21 cellular contexts compared by ENCODE assay signal in genomic region chr14:56135001-56135400, GRCh38. TPM values are rescaled to one million over a fixed set of nuclear protein-coding genes. Genes with fewer than 3 reads are reported as not detected.
DNase-seq lines count a peak whose midpoint lies in the region; ATAC-seq, FAIRE-seq and TF ChIP-seq lines count a peak whose summit lies in the region.
"Had no signal": no experiment of that assay in that cellular context is flagged by ENCODE, and none has a peak within 500 bp of the region (broad histone marks: within the 10 kb centered on the region; RNA-seq: fewer than 3 reads in every experiment).

No MANE protein-coding gene starts in this region.

- ATAC-seq in left ventricle myocardium superior, result peak; percentile 27
- ATAC-seq: A549; activated CD8-positive, alpha-beta memory T cell treated with anti-CD3 and anti-CD28 coated beads, Interleukin-2, amount 10 ng/mL, durations not matched to agents 7 days and 5 days had no signal

- H3K4me1 ChIP-seq in right atrium auricular region, result peaks cover 0 to 28% of the 10 kb centered on the region in 2 donors
- H3K4me1 ChIP-seq in breast epithelium, result no peaks in the 10 kb centered on the region
- H3K4me1 ChIP-seq: A549 had no signal

- TF ChIP-seq CTCF in right atrium auricular region (IDR thresholded peaks at IDR 0.05) (no peak), glutamatergic neuron (IDR thresholded peaks at IDR 0.05; ENCODE audit: partially characterized antibody, unreplicated experiment) (no peak), breast epithelium (IDR thresholded peaks at IDR 0.05) (no peak)

- H3K27me3 ChIP-seq in right atrium auricular region (no peaks in the 10 kb centered on the region), breast epithelium (no peaks in the 10 kb centered on the region)
- H3K27me3 ChIP-seq: neutrophil, uterus had no signal

- intact Hi-C loops in left ventricle myocardium superior (cut with micrococcal nuclease) (no loop called here), breast epithelium (cut with DNase I; ENCODE audit: low total_unique reads) (no loop called here)

- H3K36me3 Mint-ChIP-seq in glutamatergic neuron (ENCODE audit: unreplicated experiment), result no peaks in the 10 kb centered on the region
- no peaks in the 10 kb centered on the region for H3K36me3 Mint-ChIP-seq in activated naive CD8-positive, alpha-beta T cell treated with anti-CD3 and anti-CD28 coated beads for 36 hours
- H3K36me3 Mint-ChIP-seq: activated CD8-positive, alpha-beta memory T cell treated with anti-CD3 and anti-CD28 coated beads, Interleukin-2, amount 10 ng/mL, durations not matched to agents 7 days and 5 days; activated naive CD8-positive, alpha-beta T cell had no signal

- H3K36me3 ChIP-seq in right atrium auricular region (no peaks in the 10 kb centered on the region), breast epithelium (no peaks in the 10 kb centered on the region)
- H3K36me3 ChIP-seq: neutrophil, uterus had no signal

- FAIRE-seq in urothelium cell line (lab: Jason Lieb, UNC), result peak; percentile 46
- FAIRE-seq: A549, G401.6, islet of Langerhans, TTC549 had no signal

- H3K9me3 Mint-ChIP-seq in glutamatergic neuron (ENCODE audit: unreplicated experiment), result peaks cover 8% of the 10 kb centered on the region
- no peaks in the 10 kb centered on the region for H3K9me3 Mint-ChIP-seq in activated naive CD8-positive, alpha-beta T cell treated with anti-CD3 and anti-CD28 coated beads for 36 hours
- H3K9me3 Mint-ChIP-seq: activated T-helper 1 cell treated with anti-CD3 and anti-CD28 coated beads, Interleukin-12 subunit alpha, Interleukin-12 subunit beta, Interleukin-2, Interleukin-4 antibody, amounts not matched to agents 30 ng/mL and 10 ng/mL and 1 ng/mL, durations not matched to agents 14 hours and 24 hours and 36 hours had no signal

- no peak for TF ChIP-seq POLR2A in breast epithelium (IDR thresholded peaks at IDR 0.05)

- DNase-seq in left ventricle myocardium superior, result no peak
- DNase-seq in right atrium auricular region (ENCODE audit: low spot score), result no peak
- DNase-seq in SK-MEL-5 (ENCODE audit: low read depth, low spot score), result peak; percentile 43
- DNase-seq in glutamatergic neuron, result no peak
- DNase-seq in urothelium cell line (ENCODE audit: low spot score), result no peak
- no peak for DNase-seq in activated naive CD8-positive, alpha-beta T cell treated with anti-CD3 and anti-CD28 coated beads for 36 hours
- no peak for DNase-seq in breast epithelium (ENCODE audit: low spot score in 2 of 2)
- DNase-seq in ecto neural progenitor cell (ENCODE audit: low spot score), result no peak
- DNase-seq: activated CD4-positive, alpha-beta T cell treated with anti-CD3 and anti-CD28 coated beads for 4 hours; activated CD8-positive, alpha-beta memory T cell treated with anti-CD3 and anti-CD28 coated beads, Interleukin-2, amount 10 ng/mL, durations not matched to agents 7 days and 5 days; NCI-H1092 treated with DMSO at 0.1 percent for 48 hours; NK-92 treated with Interleukin-12 subunit alpha and Interleukin-12 subunit beta, amount 100 ng/mL, for 24 hours; uterus had no signal

- H3K9me3 ChIP-seq in right atrium auricular region (no peaks in the 10 kb centered on the region), breast epithelium (no peaks in the 10 kb centered on the region)
- H3K9me3 ChIP-seq: A549, neutrophil, uterus had no signal

- H3K4me3 ChIP-seq in right atrium auricular region, result no peak overlapping the region
- no peak overlapping the region for H3K4me3 ChIP-seq in breast epithelium
- H3K4me3 ChIP-seq: A549, lung, uterus had no signal

- H3K27ac Mint-ChIP-seq in glutamatergic neuron (ENCODE audit: unreplicated experiment), result peak overlapping the region; percentile 90
- H3K27ac Mint-ChIP-seq in activated naive CD8-positive, alpha-beta T cell treated with anti-CD3 and anti-CD28 coated beads for 36 hours, result no peak overlapping the region
- H3K27ac Mint-ChIP-seq: activated CD8-positive, alpha-beta memory T cell treated with anti-CD3 and anti-CD28 coated beads, Interleukin-2, amount 10 ng/mL, durations not matched to agents 7 days and 5 days; activated naive CD8-positive, alpha-beta T cell; activated T-helper 1 cell treated with anti-CD3 and anti-CD28 coated beads, Interleukin-12 subunit alpha, Interleukin-12 subunit beta, Interleukin-2, Interleukin-4 antibody, amounts not matched to agents 30 ng/mL and 10 ng/mL and 1 ng/mL, durations not matched to agents 14 hours and 24 hours and 36 hours had no signal

- H3K27ac ChIP-seq in right atrium auricular region, result no peak overlapping the region
- no peak overlapping the region for H3K27ac ChIP-seq in breast epithelium
- H3K27ac ChIP-seq: A549, uterus had no signal

- peaks cover 80% of the 10 kb centered on the region for H3K4me1 Mint-ChIP-seq in glutamatergic neuron (ENCODE audit: low read depth, unreplicated experiment)
- H3K4me1 Mint-ChIP-seq in activated naive CD8-positive, alpha-beta T cell treated with anti-CD3 and anti-CD28 coated beads for 36 hours, result peaks cover 22% of the 10 kb centered on the region

- in situ Hi-C loops in SK-MEL-5 (cut with HindIII; ENCODE audit: low pct_unique_long_range_greater_than_20kb, low sequenced_read_pairs), result no loop called here

- no peaks in the 10 kb centered on the region for H3K27me3 Mint-ChIP-seq in glutamatergic neuron (ENCODE audit: unreplicated experiment)
- peaks cover 28% of the 10 kb centered on the region for H3K27me3 Mint-ChIP-seq in activated naive CD8-positive, alpha-beta T cell treated with anti-CD3 and anti-CD28 coated beads for 36 hours

- H3K4me3 Mint-ChIP-seq in glutamatergic neuron (ENCODE audit: unreplicated experiment), result peak overlapping the region; percentile 75
- H3K4me3 Mint-ChIP-seq in activated naive CD8-positive, alpha-beta T cell treated with anti-CD3 and anti-CD28 coated beads for 36 hours, result no peak overlapping the region
- H3K4me3 Mint-ChIP-seq: activated CD8-positive, alpha-beta memory T cell treated with anti-CD3 and anti-CD28 coated beads, Interleukin-2, amount 10 ng/mL, durations not matched to agents 7 days and 5 days; activated naive CD8-positive, alpha-beta T cell; activated T-helper 1 cell treated with anti-CD3 and anti-CD28 coated beads, Interleukin-12 subunit alpha, Interleukin-12 subunit beta, Interleukin-2, Interleukin-4 antibody, amounts not matched to agents 30 ng/mL and 10 ng/mL and 1 ng/mL, durations not matched to agents 14 hours and 24 hours and 36 hours had no signal

RNA-seq across cellular contexts. Expression of gene PELI2, which starts 16.8 kb away (rescaled TPM):
- total RNA-seq in left ventricle myocardium superior (1.6 TPM), right atrium auricular region (1 to 10 TPM; 4.4 to 7.0 TPM), glutamatergic neuron (ENCODE audit: unreplicated experiment) (158 TPM), breast epithelium (10 to 100 TPM; 11.5 to 24.1 (median 16.2) TPM)
- 3.2 and 3.6 TPM in 2 replicates for total RNA-seq in SK-MEL-5 (2014; rRNA removed; shearing (Covaris generic))
- 1.1 and 2.0 TPM in 2 replicates for polyA plus RNA-seq in SK-MEL-5 (2015; cell fraction: cytosol; rRNA removed)
- 1.8 and 2.7 TPM in 2 replicates for polyA plus RNA-seq in SK-MEL-5 (2015; cell fraction: nucleus; rRNA removed)
- 1 to 10 TPM; 2.1 to 2.5 TPM for total RNA-seq in activated naive CD8-positive, alpha-beta T cell treated with anti-CD3 and anti-CD28 coated beads for 36 hours
